ENCODE assay signal across 27 cellular contexts in genomic region chr5:178675922-178676321, GRCh38.
"Had no signal": no experiment of that assay in that cellular context is flagged by ENCODE, and none has a peak within 500 bp of the region (broad histone marks: within the 10 kb centered on the region; RNA-seq: fewer than 3 reads in every experiment).

No MANE protein-coding gene starts in this region.

- H3K9me3 Mint-ChIP-seq: effector memory CD8-positive, alpha-beta T cell; memory B cell; naive B cell; natural killer cell treated with Interleukin-12 subunit alpha and Interleukin-12 subunit beta and Interleukin-15 and Interleukin-18, amount 100 ng/mL, for 72 hours; neural crest cell; stimulated activated effector memory CD8-positive, alpha-beta T cell treated with anti-CD3 and anti-CD28 coated beads, Interleukin-12 subunit alpha, Interleukin-12 subunit beta, amount 100 ng/mL, for 72 hours; type B pancreatic cell had no signal

- H3K27ac Mint-ChIP-seq: effector memory CD8-positive, alpha-beta T cell; immature natural killer cell; memory B cell; natural killer cell treated with Interleukin-12 subunit alpha and Interleukin-12 subunit beta and Interleukin-15 and Interleukin-18, amount 100 ng/mL, for 72 hours; stimulated activated effector memory CD8-positive, alpha-beta T cell treated with anti-CD3 and anti-CD28 coated beads, Interleukin-12 subunit alpha, Interleukin-12 subunit beta, amount 100 ng/mL, for 72 hours; type B pancreatic cell had no signal

- H3K4me3 ChIP-seq: esophagus muscularis mucosa, heart right ventricle, lower lobe of right lung, mucosa of descending colon, right atrium auricular region, stomach, thyroid gland had no signal

- H3K27me3 Mint-ChIP-seq: memory B cell, type B pancreatic cell had no signal

- H3K4me1 ChIP-seq: esophagus muscularis mucosa, heart right ventricle, lower lobe of right lung, parathyroid adenoma, right atrium auricular region, stomach, thyroid gland had no signal

- ATAC-seq: effector memory CD8-positive, alpha-beta T cell; heart right ventricle; mucosa of descending colon; natural killer cell treated with Interleukin-12 subunit alpha and Interleukin-12 subunit beta and Interleukin-15 and Interleukin-18, amount 100 ng/mL, for 72 hours; sciatic nerve; stimulated activated effector memory CD8-positive, alpha-beta T cell treated with anti-CD3 and anti-CD28 coated beads, Interleukin-12 subunit alpha, Interleukin-12 subunit beta, amount 100 ng/mL, for 72 hours had no signal

- H3K27me3 ChIP-seq: esophagus muscularis mucosa, neutrophil, right atrium auricular region, stomach, thyroid gland had no signal

- H3K36me3 ChIP-seq: esophagus muscularis mucosa, heart right ventricle, lower lobe of right lung, neutrophil, right atrium auricular region, stomach, thyroid gland had no signal

- H3K4me1 Mint-ChIP-seq: immature natural killer cell; memory B cell; stimulated activated effector memory CD8-positive, alpha-beta T cell treated with anti-CD3 and anti-CD28 coated beads, Interleukin-12 subunit alpha, Interleukin-12 subunit beta, amount 100 ng/mL, for 72 hours had no signal

- H3K4me3 Mint-ChIP-seq: effector memory CD8-positive, alpha-beta T cell; immature natural killer cell; memory B cell; naive B cell; natural killer cell treated with Interleukin-12 subunit alpha and Interleukin-12 subunit beta and Interleukin-15 and Interleukin-18, amount 100 ng/mL, for 72 hours; neural crest cell; stimulated activated effector memory CD8-positive, alpha-beta T cell treated with anti-CD3 and anti-CD28 coated beads, Interleukin-12 subunit alpha, Interleukin-12 subunit beta, amount 100 ng/mL, for 72 hours; type B pancreatic cell had no signal

- H3K9me3 ChIP-seq: esophagus muscularis mucosa, heart right ventricle, lower lobe of right lung, mucosa of descending colon, neutrophil, right atrium auricular region, thyroid gland had no signal

- H3K36me3 Mint-ChIP-seq: immature natural killer cell; memory B cell; naive B cell; natural killer cell treated with Interleukin-12 subunit alpha and Interleukin-12 subunit beta and Interleukin-15 and Interleukin-18, amount 100 ng/mL, for 72 hours; stimulated activated effector memory CD8-positive, alpha-beta T cell treated with anti-CD3 and anti-CD28 coated beads, Interleukin-12 subunit alpha, Interleukin-12 subunit beta, amount 100 ng/mL, for 72 hours; type B pancreatic cell had no signal

- DNase-seq: cerebellar nuclear complex; cortex of kidney; effector memory CD8-positive, alpha-beta T cell; foreskin melanocyte; glutamatergic neuron; heart right ventricle; hippocampal formation; immature natural killer cell; left ventricle myocardium superior; lower lobe of right lung; mucosa of descending colon; naive B cell; stimulated activated CD4-positive, alpha-beta T cell treated with anti-CD3 and anti-CD28 coated beads, Interleukin-2, amount 100 ng/mL, for 24 hours; stimulated activated CD4-positive, alpha-beta T cell treated with anti-CD3 and anti-CD28 coated beads, Interleukin-4, amount 100 ng/mL, for 24 hours; stimulated activated naive CD4-positive, alpha-beta T cell treated with Interleukin-2 at 50 U/mL for 16 hours; stomach; thyroid gland had no signal

- H3K27ac ChIP-seq: esophagus muscularis mucosa, heart right ventricle, lower lobe of right lung, neutrophil, parathyroid adenoma, right atrium auricular region, stomach, thyroid gland had no signal
